In genomic region chr15:30041868-30042267, GRCh38 we compare ENCODE assay signal across 30 cellular contexts. TPM values are rescaled to one million over a fixed set of nuclear protein-coding genes. Genes with fewer than 3 reads are reported as not detected.
"Had no signal": no experiment of that assay in that cellular context is flagged by ENCODE, and none has a peak within 500 bp of the region (broad histone marks: within the 10 kb centered on the region; RNA-seq: fewer than 3 reads in every experiment).

No MANE protein-coding gene starts in this region.

- H3K4me1 ChIP-seq: prostate gland had no signal

- H3K27me3 ChIP-seq: ovary, sigmoid colon, testis, transverse colon had no signal

- ATAC-seq: activated T-helper 17 cell treated with anti-CD3 and anti-CD28 coated beads, Interleukin-2, amount 50 U/mL, for 72 hours; left cardiac atrium; left ventricle myocardium superior; naive thymus-derived CD4-positive, alpha-beta T cell; stimulated activated effector memory CD8-positive, alpha-beta T cell treated with anti-CD3 and anti-CD28 coated beads, Interleukin-12 subunit alpha, Interleukin-12 subunit beta, amount 100 ng/mL, for 72 hours; T-helper 17 cell had no signal

- DNase-seq: activated CD4-positive, alpha-beta memory T cell treated with anti-CD3 and anti-CD28 coated beads for 36 hours; activated CD4-positive, alpha-beta T cell treated with anti-CD3 and anti-CD28 coated beads, Interleukin-2, amount 10 ng/mL, durations not matched to agents 24 days and 14 days; activated CD4-positive, CD25-positive, alpha-beta regulatory T cell treated with anti-CD3 and anti-CD28 coated beads, Interleukin-2, amount 50 U/mL, for 72 hours; activated CD8-positive, alpha-beta memory T cell treated with anti-CD3 and anti-CD28 coated beads, Interleukin-2, amount 50 U/mL, for 48 hours; activated gamma-delta T cell treated with Interleukin-2 at 50 U/mL for 16 hours; activated naive CD4-positive, alpha-beta T cell treated with anti-CD3 and anti-CD28 coated beads, Interleukin-2, amount 50 U/mL, for 16 hours; activated T-cell treated with anti-CD3 and anti-CD28 coated beads, Interleukin-2, amount 50 U/mL, for 24 hours; amniotic stem cell; central memory CD4-positive, alpha-beta T cell; effector CD4-positive, alpha-beta T cell; esophagus squamous epithelium; foreskin melanocyte; islet precursor cell; left cardiac atrium; left ventricle myocardium superior; naive thymus-derived CD4-positive, alpha-beta T cell; ovary; sigmoid colon; small intestine; stimulated activated CD4-positive, alpha-beta T cell treated with anti-CD3 and anti-CD28 coated beads, Interleukin-4, amount 100 ng/mL, for 24 hours; stomach; SW 1271; T-helper 17 cell; testis; transverse colon had no signal

- H3K36me3 ChIP-seq: esophagus squamous epithelium, ovary, prostate gland, sigmoid colon, stomach, transverse colon had no signal

- H3K9me3 ChIP-seq: esophagus squamous epithelium, ovary, prostate gland, sigmoid colon, stomach, testis, transverse colon had no signal

- H3K4me3 ChIP-seq: esophagus squamous epithelium, ovary, prostate gland, sigmoid colon, stomach, testis, transverse colon had no signal

- H3K27ac ChIP-seq: esophagus squamous epithelium, ovary, prostate gland, sigmoid colon, stomach, transverse colon had no signal

RNA-seq across cellular contexts. Expression of gene GOLGA8J, which starts 40.9 kb away (rescaled TPM):
- total RNA-seq: activated CD4-positive, alpha-beta memory T cell treated with anti-CD3 and anti-CD28 coated beads for 36 hours; activated CD4-positive, alpha-beta T cell treated with anti-CD3 and anti-CD28 coated beads, Interleukin-2, amount 10 ng/mL, durations not matched to agents 24 days and 14 days; activated T-helper 17 cell treated with anti-CD3 and anti-CD28 coated beads, Interleukin-2, amount 50 U/mL, for 72 hours; esophagus squamous epithelium; left ventricle myocardium superior; lung microvascular endothelial cell; mesothelial cell of epicardium; stomach had no signal
